In the genomic region with DNA sequence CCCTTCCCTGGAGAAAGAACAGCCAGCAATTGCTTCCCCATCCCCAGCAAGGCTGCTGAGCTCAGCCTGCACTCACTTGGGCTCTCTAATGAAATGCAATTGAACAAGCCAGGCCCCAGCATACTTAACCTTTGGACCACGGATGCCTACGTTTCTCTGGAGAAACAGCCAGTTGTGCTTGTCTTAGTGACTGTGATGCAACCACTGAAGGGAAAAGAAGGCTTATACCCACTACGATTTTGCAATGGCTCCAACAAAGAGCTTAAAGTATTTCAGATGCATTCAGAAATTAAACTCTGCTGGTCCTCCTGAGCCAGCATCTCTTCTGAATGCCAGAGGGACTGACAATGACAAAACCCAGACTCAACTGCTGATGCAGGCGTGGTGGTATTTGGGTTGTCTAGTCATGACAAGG, we compare ENCODE assay signal across 1 cellular context.
TF ChIP-seq lines count a peak whose summit lies in the region.

No MANE protein-coding gene starts in this region.

TF ChIP-seq in HepG2, 621 proteins besides CTCF, POLR2A, EP300 and RAD21 (continued from another document):
- TF ChIP-seq, protein P1, sequence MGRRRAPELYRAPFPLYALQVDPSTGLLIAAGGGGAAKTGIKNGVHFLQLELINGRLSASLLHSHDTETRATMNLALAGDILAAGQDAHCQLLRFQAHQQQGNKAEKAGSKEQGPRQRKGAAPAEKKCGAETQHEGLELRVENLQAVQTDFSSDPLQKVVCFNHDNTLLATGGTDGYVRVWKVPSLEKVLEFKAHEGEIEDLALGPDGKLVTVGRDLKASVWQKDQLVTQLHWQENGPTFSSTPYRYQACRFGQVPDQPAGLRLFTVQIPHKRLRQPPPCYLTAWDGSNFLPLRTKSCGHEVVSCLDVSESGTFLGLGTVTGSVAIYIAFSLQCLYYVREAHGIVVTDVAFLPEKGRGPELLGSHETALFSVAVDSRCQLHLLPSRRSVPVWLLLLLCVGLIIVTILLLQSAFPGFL (CRISPR knock-in tag; IDR thresholded peaks at IDR 0.05): no peak
- TF ChIP-seq FOSL2 (CRISPR knock-in tag; IDR thresholded peaks at IDR 0.05) (peak; percentile 46; the same call in 1 of the 2 replicates), SMC3 (IDR thresholded peaks at IDR 0.05; ENCODE audit: low read length) (no peak), DNMT3B (CRISPR knock-in tag; conservative IDR thresholded peaks at IDR 0.05) (no peak), HDAC6 (IDR thresholded peaks at IDR 0.05; ENCODE audit: low read depth, low read length) (no peak), CREB1 (IDR thresholded peaks at IDR 0.05) (no peak), CREB1 (CRISPR knock-in tag; IDR thresholded peaks at IDR 0.05) (no peak; the same call in 1 of the 2 replicates), FOXC1 (CRISPR knock-in tag; IDR thresholded peaks at IDR 0.05; ENCODE audit: borderline replicate concordance) (no peak), ZNF451 (CRISPR knock-in tag; IDR thresholded peaks at IDR 0.05) (no peak), KDM4B (CRISPR knock-in tag; IDR thresholded peaks at IDR 0.05) (no peak), MED1 (CRISPR knock-in tag; IDR thresholded peaks at IDR 0.05) (no peak), ZNF546 (CRISPR knock-in tag; conservative IDR thresholded peaks at IDR 0.05) (no peak), SOX5 (CRISPR knock-in tag; IDR thresholded peaks at IDR 0.05; ENCODE audit: borderline replicate concordance) (peak; percentile 21; the same call in 1 of the 2 replicates)
- TF ChIP-seq, protein P2, sequence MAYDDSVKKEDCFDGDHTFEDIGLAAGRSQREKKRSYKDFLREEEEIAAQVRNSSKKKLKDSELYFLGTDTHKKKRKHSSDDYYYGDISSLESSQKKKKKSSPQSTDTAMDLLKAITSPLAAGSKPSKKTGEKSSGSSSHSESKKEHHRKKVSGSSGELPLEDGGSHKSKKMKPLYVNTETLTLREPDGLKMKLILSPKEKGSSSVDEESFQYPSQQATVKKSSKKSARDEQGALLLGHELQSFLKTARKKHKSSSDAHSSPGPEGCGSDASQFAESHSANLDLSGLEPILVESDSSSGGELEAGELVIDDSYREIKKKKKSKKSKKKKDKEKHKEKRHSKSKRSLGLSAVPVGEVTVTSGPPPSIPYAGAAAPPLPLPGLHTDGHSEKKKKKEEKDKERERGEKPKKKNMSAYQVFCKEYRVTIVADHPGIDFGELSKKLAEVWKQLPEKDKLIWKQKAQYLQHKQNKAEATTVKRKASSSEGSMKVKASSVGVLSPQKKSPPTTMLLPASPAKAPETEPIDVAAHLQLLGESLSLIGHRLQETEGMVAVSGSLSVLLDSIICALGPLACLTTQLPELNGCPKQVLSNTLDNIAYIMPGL (CRISPR knock-in tag; IDR thresholded peaks at IDR 0.05; ENCODE audit: borderline replicate concordance in 1 of 2, low read depth in 1 of 2): no peak
- TF ChIP-seq, protein P3, sequence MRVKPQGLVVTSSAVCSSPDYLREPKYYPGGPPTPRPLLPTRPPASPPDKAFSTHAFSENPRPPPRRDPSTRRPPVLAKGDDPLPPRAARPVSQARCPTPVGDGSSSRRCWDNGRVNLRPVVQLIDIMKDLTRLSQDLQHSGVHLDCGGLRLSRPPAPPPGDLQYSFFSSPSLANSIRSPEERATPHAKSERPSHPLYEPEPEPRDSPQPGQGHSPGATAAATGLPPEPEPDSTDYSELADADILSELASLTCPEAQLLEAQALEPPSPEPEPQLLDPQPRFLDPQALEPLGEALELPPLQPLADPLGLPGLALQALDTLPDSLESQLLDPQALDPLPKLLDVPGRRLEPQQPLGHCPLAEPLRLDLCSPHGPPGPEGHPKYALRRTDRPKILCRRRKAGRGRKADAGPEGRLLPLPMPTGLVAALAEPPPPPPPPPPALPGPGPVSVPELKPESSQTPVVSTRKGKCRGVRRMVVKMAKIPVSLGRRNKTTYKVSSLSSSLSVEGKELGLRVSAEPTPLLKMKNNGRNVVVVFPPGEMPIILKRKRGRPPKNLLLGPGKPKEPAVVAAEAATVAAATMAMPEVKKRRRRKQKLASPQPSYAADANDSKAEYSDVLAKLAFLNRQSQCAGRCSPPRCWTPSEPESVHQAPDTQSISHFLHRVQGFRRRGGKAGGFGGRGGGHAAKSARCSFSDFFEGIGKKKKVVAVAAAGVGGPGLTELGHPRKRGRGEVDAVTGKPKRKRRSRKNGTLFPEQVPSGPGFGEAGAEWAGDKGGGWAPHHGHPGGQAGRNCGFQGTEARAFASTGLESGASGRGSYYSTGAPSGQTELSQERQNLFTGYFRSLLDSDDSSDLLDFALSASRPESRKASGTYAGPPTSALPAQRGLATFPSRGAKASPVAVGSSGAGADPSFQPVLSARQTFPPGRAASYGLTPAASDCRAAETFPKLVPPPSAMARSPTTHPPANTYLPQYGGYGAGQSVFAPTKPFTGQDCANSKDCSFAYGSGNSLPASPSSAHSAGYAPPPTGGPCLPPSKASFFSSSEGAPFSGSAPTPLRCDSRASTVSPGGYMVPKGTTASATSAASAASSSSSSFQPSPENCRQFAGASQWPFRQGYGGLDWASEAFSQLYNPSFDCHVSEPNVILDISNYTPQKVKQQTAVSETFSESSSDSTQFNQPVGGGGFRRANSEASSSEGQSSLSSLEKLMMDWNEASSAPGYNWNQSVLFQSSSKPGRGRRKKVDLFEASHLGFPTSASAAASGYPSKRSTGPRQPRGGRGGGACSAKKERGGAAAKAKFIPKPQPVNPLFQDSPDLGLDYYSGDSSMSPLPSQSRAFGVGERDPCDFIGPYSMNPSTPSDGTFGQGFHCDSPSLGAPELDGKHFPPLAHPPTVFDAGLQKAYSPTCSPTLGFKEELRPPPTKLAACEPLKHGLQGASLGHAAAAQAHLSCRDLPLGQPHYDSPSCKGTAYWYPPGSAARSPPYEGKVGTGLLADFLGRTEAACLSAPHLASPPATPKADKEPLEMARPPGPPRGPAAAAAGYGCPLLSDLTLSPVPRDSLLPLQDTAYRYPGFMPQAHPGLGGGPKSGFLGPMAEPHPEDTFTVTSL (CRISPR knock-in tag; IDR thresholded peaks at IDR 0.05; ENCODE audit: borderline replicate concordance): peak; percentile 62; the same call in 1 of the 2 replicates
- TF ChIP-seq, protein P4, sequence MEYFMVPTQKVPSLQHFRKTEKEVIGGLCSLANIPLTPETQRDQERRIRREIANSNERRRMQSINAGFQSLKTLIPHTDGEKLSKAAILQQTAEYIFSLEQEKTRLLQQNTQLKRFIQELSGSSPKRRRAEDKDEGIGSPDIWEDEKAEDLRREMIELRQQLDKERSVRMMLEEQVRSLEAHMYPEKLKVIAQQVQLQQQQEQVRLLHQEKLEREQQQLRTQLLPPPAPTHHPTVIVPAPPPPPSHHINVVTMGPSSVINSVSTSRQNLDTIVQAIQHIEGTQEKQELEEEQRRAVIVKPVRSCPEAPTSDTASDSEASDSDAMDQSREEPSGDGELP (IDR thresholded peaks at IDR 0.05; ENCODE audit: borderline replicate concordance, low read depth): no peak
